8 cellular contexts compared by ENCODE assay signal in genomic region chr9:127311239-127311741, GRCh38. TPM values are rescaled to one million over a fixed set of nuclear protein-coding genes. Genes with fewer than 3 reads are reported as not detected.
A peak's percentile ranks its signal among the peaks of the same experiment; 100 is the strongest.
DNase-seq lines count a peak whose midpoint lies in the region; ATAC-seq and TF ChIP-seq lines count a peak whose summit lies in the region.

No MANE protein-coding gene starts in this region.

- no CpG with 5 or more reads among the region's 5 CpGs for WGBS in neuronal stem cell (ENCODE audit: extremely low coverage in 2 of 2, insufficient read length in 2 of 2, insufficient replicate concordance in 1 of 2), 2 donors

- H3K9me3 ChIP-seq in AG04450 (ENCODE audit: control insufficient read depth, insufficient read depth, low read length) (no peaks in the 10 kb centered on the region), SU-DHL-6 (ENCODE audit: insufficient read depth, low read length) (no peaks in the 10 kb centered on the region), neuronal stem cell (replicated peaks in 1 of 2; ENCODE audit: control insufficient read depth in 2 of 2, insufficient read depth in 1 of 2, low read depth in 1 of 2, low read length in 2 of 2) (no peaks in the 10 kb centered on the region)

- H3K4me3 ChIP-seq in AG04450 (ENCODE audit: low read depth, low read length) (no peak overlapping the region), GM23338 (no peak overlapping the region), SU-DHL-6 (ENCODE audit: insufficient read depth, low read length, poor library complexity, severe bottlenecking) (no peak overlapping the region), neuronal stem cell (ENCODE audit: low read length in 2 of 2) (no peak overlapping the region)

- H3K27ac Mint-ChIP-seq in GM23338 = no peak overlapping the region

- H2BK15ac ChIP-seq in neuronal stem cell (ENCODE audit: low read length) = no peak overlapping the region

- H3K4ac ChIP-seq in neuronal stem cell (ENCODE audit: low read length) = no peak overlapping the region

- no peak overlapping the region for H2AK5ac ChIP-seq in neuronal stem cell (ENCODE audit: low read depth, low read length)

- no peak overlapping the region for H2BK120ac ChIP-seq in neuronal stem cell (ENCODE audit: low read depth, low read length)

- no peaks in the 10 kb centered on the region for H3K9me2 ChIP-seq in GM23338 (ENCODE audit: insufficient read depth)
- H3K9me2 ChIP-seq in SU-DHL-6 (replicated peaks; ENCODE audit: insufficient read depth, low read length) = no peaks in the 10 kb centered on the region

- H3K27ac ChIP-seq in AG04450 (ENCODE audit: low read depth, low read length) (no peak overlapping the region), GM23338 (ENCODE audit: low read depth) (no peak overlapping the region; the same call in 1 of the 2 replicates), SU-DHL-6 (ENCODE audit: low read depth, low read length) (no peak overlapping the region), epithelial cell of prostate (peak overlapping the region; percentile 4), neuronal stem cell (replicated peaks; ENCODE audit: low read length) (no peak overlapping the region)

- H3K4me1 ChIP-seq in GM23338 (ENCODE audit: insufficient read depth) = no peaks in the 10 kb centered on the region
- peaks cover 0 to 3% of the 10 kb centered on the region in 2 donors for H3K4me1 ChIP-seq in neuronal stem cell (ENCODE audit: control insufficient read depth in 2 of 2, insufficient read depth in 1 of 2, low read depth in 1 of 2, low read length in 2 of 2)

- H3K9ac ChIP-seq in SU-DHL-6 (ENCODE audit: low read length) (no peak overlapping the region), neuronal stem cell (ENCODE audit: low read depth, low read length, poor library complexity) (no peak overlapping the region)

- H3K4me2 ChIP-seq in GM23338 (no peak overlapping the region), SU-DHL-6 (ENCODE audit: low read depth, low read length, poor library complexity, severe bottlenecking) (no peak overlapping the region), neuronal stem cell (ENCODE audit: insufficient read depth, low read length, poor library complexity, severe bottlenecking) (no peak overlapping the region)

- no peak overlapping the region for H2BK12ac ChIP-seq in neuronal stem cell (ENCODE audit: low read length)

- H3K36me3 Mint-ChIP-seq in GM23338 (ENCODE audit: low read depth) = no peaks in the 10 kb centered on the region; the same call in 2 of the 3 replicates

- H4K20me1 ChIP-seq in GM23338 (replicated peaks; ENCODE audit: insufficient read depth) (no peaks in the 10 kb centered on the region), SU-DHL-6 (ENCODE audit: low read depth, low read length) (no peaks in the 10 kb centered on the region)

- no peaks in the 10 kb centered on the region for H3K79me2 ChIP-seq in GM23338 (replicated peaks; ENCODE audit: insufficient read depth)
- no peaks in the 10 kb centered on the region for H3K79me2 ChIP-seq in SU-DHL-6 (ENCODE audit: insufficient read depth, low read length)

- no peak overlapping the region for H3K4me3 Mint-ChIP-seq in GM23338

- peak; percentile 78 for ATAC-seq in GM23338
- no peak for ATAC-seq in HG02798 (IDR thresholded peaks at IDR 0.05; ENCODE audit: poor library complexity, unreplicated experiment)
- ATAC-seq in HG03280 (IDR thresholded peaks at IDR 0.05; ENCODE audit: unreplicated experiment) = no peak

- H3F3A ChIP-seq in GM23338 (replicated peaks; ENCODE audit: low read depth) (no peaks in the 10 kb centered on the region), SU-DHL-6 (ENCODE audit: insufficient read depth) (no peaks in the 10 kb centered on the region)

- no peak overlapping the region for H3K18ac ChIP-seq in neuronal stem cell (ENCODE audit: low read length)

- H3K27me3 Mint-ChIP-seq in GM23338 (ENCODE audit: insufficient read depth, low read depth, poor library complexity) = no peaks in the 10 kb centered on the region

- POLR2A ChIA-PET in AG04450 (lab: Yijun Ruan, JAX) = no interaction called here

- H3K9me3 Mint-ChIP-seq in GM23338 = no peaks in the 10 kb centered on the region

- H4K91ac ChIP-seq in neuronal stem cell (ENCODE audit: low read depth, low read length, poor library complexity) = no peak overlapping the region

- H2AFZ ChIP-seq in GM23338 (no peak overlapping the region), SU-DHL-6 (ENCODE audit: low read depth, low read length, severe bottlenecking) (no peak overlapping the region), neuronal stem cell (ENCODE audit: low read length) (no peak overlapping the region)

- CTCF ChIA-PET in AG04450 (lab: Charles Lee) = interaction anchor here (0.6 to 1.2 kb wide), 3 partner anchors 15 to 1459 kb away, joined by 3 to 4 read pairs (median 4); no protein-coding TSS in a partner anchor

- DNase-seq in AG04450 (ENCODE audit: low read depth, low spot score) (no peak), GM23338 (ENCODE audit: low spot score) (peak; percentile 69), epithelial cell of prostate (ENCODE audit: low read depth, low spot score) (peak; percentile 20), neuronal stem cell (ENCODE audit: low spot score) (peak; percentile 4), NCI-H2227 treated with DMSO at 0.1 percent for 48 hours (lab: John Stamatoyannopoulos, UW) (no peak)

- peaks cover 7% of the 10 kb centered on the region; the same call in 2 of the 3 replicates for H3K4me1 Mint-ChIP-seq in GM23338

- TF ChIP-seq CTCF in AG04450 (IDR thresholded peaks at IDR 0.05; ENCODE audit: low read depth, low read length) (peak; percentile 48), GM23338 (conservative IDR thresholded peaks at IDR 0.05; ENCODE audit: low read depth in 2 of 2) (peak; percentile 64 to 72), SU-DHL-6 (IDR thresholded peaks at IDR 0.05; ENCODE audit: insufficient read depth, low read length, poor library complexity, severe bottlenecking) (peak; percentile 15)

- no peaks in the 10 kb centered on the region for H3K27me3 ChIP-seq in AG04450 (ENCODE audit: control insufficient read depth, insufficient read depth, low read length)
- no peaks in the 10 kb centered on the region for H3K27me3 ChIP-seq in GM23338 (ENCODE audit: insufficient read depth)
- no peaks in the 10 kb centered on the region for H3K27me3 ChIP-seq in SU-DHL-6 (ENCODE audit: low read length)
- no peaks in the 10 kb centered on the region for H3K27me3 ChIP-seq in neuronal stem cell (ENCODE audit: control insufficient read depth in 3 of 3, insufficient read depth in 3 of 3, low read depth in 1 of 3, low read length in 3 of 3)

- no peak overlapping the region for H2BK5ac ChIP-seq in neuronal stem cell (ENCODE audit: low read length)

- H3K36me3 ChIP-seq in GM23338 (ENCODE audit: insufficient read depth) (no peaks in the 10 kb centered on the region; the same call in 1 of the 2 replicates), SU-DHL-6 (ENCODE audit: low read length) (no peaks in the 10 kb centered on the region), neuronal stem cell (replicated peaks in 1 of 2; ENCODE audit: control insufficient read depth in 2 of 2, insufficient read depth in 2 of 2, low read length in 2 of 2) (peaks cover 0 to 18% of the 10 kb centered on the region in 2 donors)

- no peak overlapping the region for H3K14ac ChIP-seq in neuronal stem cell (ENCODE audit: low read length)

- no peaks in the 10 kb centered on the region for H3K79me1 ChIP-seq in neuronal stem cell (ENCODE audit: low read depth, low read length)

- no peak overlapping the region for H4K8ac ChIP-seq in neuronal stem cell (ENCODE audit: low read depth, low read length)

- H3K23ac ChIP-seq in neuronal stem cell (ENCODE audit: low read depth, low read length, poor library complexity) = no peak overlapping the region

TF ChIP-seq in GM23338, 12 proteins besides CTCF, POLR2A, EP300 and RAD21:
- no peak for TF ChIP-seq EZH2 (IDR thresholded peaks at IDR 0.05; ENCODE audit: low read depth, unreplicated experiment)
- no peak for TF ChIP-seq CREB1 (CRISPR knock-in tag; IDR thresholded peaks at IDR 0.05; ENCODE audit: low read depth)

RNA-seq across cellular contexts. Expression of gene GARNL3, which starts 46.7 kb away (rescaled TPM):
- polyA plus RNA-seq in AG04450 (2011; rRNA removed) (2.2 and 2.7 TPM in 2 replicates), GM23338 (2016; fragmentation: Nextera tagmentation; extraction: Ambion mirVana) (5.2 and 8.7 TPM in 2 replicates)
- polyA minus RNA-seq in AG04450 (2011; rRNA and poly(A)+ RNA removed) = 3.8 and 4.2 TPM in 2 replicates
- 12.6 and 21.9 TPM in 2 replicates for total RNA-seq in GM23338 (2014; rRNA removed; shearing (Covaris generic))
- polyA plus RNA-seq in neuronal stem cell (2013, experiment 1 of 2) = 4.6 TPM
- 4.7 TPM for polyA plus RNA-seq in neuronal stem cell (2013, experiment 2 of 2)

Comparison
In these comparisons a context has a peak if more than half of its experiments do, and no peak if none do; other contexts are left out.
1. DNase-seq: peak in GM23338 (single experiment), epithelial cell of prostate (single experiment) and neuronal stem cell (single experiment); none in AG04450 (single experiment) and NCI-H2227 treated with DMSO at 0.1 percent for 48 hours (single experiment).
2. CTCF ChIP-seq: peak in every context shown above with its lines; median percentile 68 in GM23338; 48 in AG04450; 15 in SU-DHL-6.